Comparison of ENCODE assay signal across 8 cellular contexts in genomic region chr11:2902784-2903671, GRCh38. TPM values are rescaled to one million over a fixed set of nuclear protein-coding genes. Genes with fewer than 3 reads are reported as not detected.
DNase-seq lines count a peak whose midpoint lies in the region; ATAC-seq and TF ChIP-seq lines count a peak whose summit lies in the region.

No MANE protein-coding gene starts in this region.

- peaks cover 5% of the 10 kb centered on the region for H3K36me3 Mint-ChIP-seq in CD4-positive, alpha-beta T cell (ENCODE audit: low read depth)
- H3K36me3 Mint-ChIP-seq in natural killer cell treated with Interleukin-12 subunit alpha and Interleukin-12 subunit beta and Interleukin-15 and Interleukin-18, amount 100 ng/mL, for 72 hours, result no peaks in the 10 kb centered on the region

- CTCF ChIA-PET in CD4-positive, alpha-beta T cell (lab: Charles Lee), result interaction anchor here (1.2 to 3.0 kb wide), 3 partner anchors 11 to 26 kb away, joined by 3 to 13 read pairs (median 7); partner anchors contain the start of gene PHLDA2

- no peak for ATAC-seq in CD4-positive, alpha-beta T cell (ENCODE audit: poor library complexity)
- ATAC-seq in natural killer cell treated with Interleukin-12 subunit alpha and Interleukin-12 subunit beta and Interleukin-15 and Interleukin-18, amount 100 ng/mL, for 72 hours, result no peak

- no peaks in the 10 kb centered on the region for H3K9me3 ChIP-seq in CD4-positive, alpha-beta T cell (ENCODE audit: control insufficient read depth, low read length)
- H3K9me3 ChIP-seq in HUES48 (ENCODE audit: control insufficient read depth, insufficient read depth, low read length), result no peaks in the 10 kb centered on the region
- no peaks in the 10 kb centered on the region for H3K9me3 ChIP-seq in colonic mucosa

- H3K4me3 Mint-ChIP-seq in CD4-positive, alpha-beta T cell, result peak overlapping the region; percentile 79
- H3K4me3 Mint-ChIP-seq in natural killer cell treated with Interleukin-12 subunit alpha and Interleukin-12 subunit beta and Interleukin-15 and Interleukin-18, amount 100 ng/mL, for 72 hours, result peak overlapping the region; percentile 69

- intact Hi-C loops in CD4-positive, alpha-beta T cell (cut with DNase I, micrococcal nuclease), result loop anchor here in 1 of 2 experiments (2.0 to 5.0 kb wide), 3 partner anchors 16 to 154 kb away; partner anchors contain the start of genes CARS1 and NAP1L4
- intact Hi-C loops in colonic mucosa (cut with DNase I), result no loop called here

- peaks cover 45% of the 10 kb centered on the region for H3K4me1 Mint-ChIP-seq in CD4-positive, alpha-beta T cell (ENCODE audit: low read depth)
- peaks cover 41% of the 10 kb centered on the region in 2 donors for H3K4me1 Mint-ChIP-seq in natural killer cell treated with Interleukin-12 subunit alpha and Interleukin-12 subunit beta and Interleukin-15 and Interleukin-18, amount 100 ng/mL, for 72 hours (ENCODE audit: low read depth in 2 of 2)

- H3K9ac ChIP-seq in HUES48 (ENCODE audit: low read depth, low read length) (no peak overlapping the region), colonic mucosa (ENCODE audit: low read depth in 2 of 2, low read length in 2 of 2) (peak overlapping the region; percentile 94 to 98)

- H3K27me3 Mint-ChIP-seq in CD4-positive, alpha-beta T cell, result no peaks in the 10 kb centered on the region
- no peaks in the 10 kb centered on the region for H3K27me3 Mint-ChIP-seq in natural killer cell treated with Interleukin-12 subunit alpha and Interleukin-12 subunit beta and Interleukin-15 and Interleukin-18, amount 100 ng/mL, for 72 hours

- no peaks in the 10 kb centered on the region for H3K9me3 Mint-ChIP-seq in CD4-positive, alpha-beta T cell
- H3K9me3 Mint-ChIP-seq in natural killer cell treated with Interleukin-12 subunit alpha and Interleukin-12 subunit beta and Interleukin-15 and Interleukin-18, amount 100 ng/mL, for 72 hours, result no peaks in the 10 kb centered on the region

- H3K36me3 ChIP-seq in HUES48 (ENCODE audit: control insufficient read depth, insufficient read depth, low read length), result no peaks in the 10 kb centered on the region
- no peaks in the 10 kb centered on the region for H3K36me3 ChIP-seq in colonic mucosa

- no peak for DNase-seq in CD4-positive, alpha-beta T cell
- DNase-seq in colonic mucosa, result peak; percentile 77
- no peak for DNase-seq in natural killer cell treated with Interleukin-12 subunit alpha and Interleukin-12 subunit beta and Interleukin-15 and Interleukin-18, amount 100 ng/mL, for 72 hours (ENCODE audit: low spot score)
- no peak for DNase-seq in dedifferentiated amniotic fluid mesenchymal stem cell (ENCODE audit: extremely low spot score)
- no peak for DNase-seq in activated CD8-positive, alpha-beta memory T cell treated with anti-CD3 and anti-CD28 coated beads, Interleukin-2, amount 50 U/mL, for 48 hours
- DNase-seq in effector CD4-positive, alpha-beta T cell, result no peak
- no peak for DNase-seq in NCI-H2227 (lab: John Stamatoyannopoulos, UW; ENCODE audit: unreplicated experiment)

- POLR2A ChIA-PET in CD4-positive, alpha-beta T cell (lab: Charles Lee), result interaction anchor here (0.8 to 3.2 kb wide), 4 partner anchors 11 to 370 kb away, joined by 3 to 18 read pairs (median 4); partner anchors contain the start of gene CDKN1C

- TF ChIP-seq CTCF in CD4-positive, alpha-beta T cell (IDR thresholded peaks at IDR 0.05), result no peak
- no peak for TF ChIP-seq CTCF in colonic mucosa (IDR thresholded peaks at IDR 0.05)

- H3K4me3 ChIP-seq in HUES48 (ENCODE audit: low read depth, low read length), result peak overlapping the region; percentile 66; the same call in 1 of the 2 replicates
- H3K4me3 ChIP-seq in colonic mucosa, result peak overlapping the region; percentile 78

- H3K27me3 ChIP-seq in CD4-positive, alpha-beta T cell (ENCODE audit: control insufficient read depth, insufficient read depth, low read length), result no peaks in the 10 kb centered on the region
- peaks cover 15% of the 10 kb centered on the region for H3K27me3 ChIP-seq in HUES48 (ENCODE audit: control insufficient read depth, insufficient read depth, low read length)
- no peaks in the 10 kb centered on the region for H3K27me3 ChIP-seq in colonic mucosa

- peaks cover 13% of the 10 kb centered on the region for H3K4me1 ChIP-seq in HUES48 (ENCODE audit: control insufficient read depth, insufficient read depth, low read length)
- H3K4me1 ChIP-seq in colonic mucosa, result peaks cover 13% of the 10 kb centered on the region

- no peak overlapping the region for H3K27ac ChIP-seq in CD4-positive, alpha-beta T cell (ENCODE audit: low read depth, low read length)
- peak overlapping the region; percentile 22 for H3K27ac ChIP-seq in HUES48 (ENCODE audit: low read depth, low read length)
- peak overlapping the region; percentile 94 for H3K27ac ChIP-seq in colonic mucosa

- peak overlapping the region; percentile 44 for H3K27ac Mint-ChIP-seq in CD4-positive, alpha-beta T cell
- H3K27ac Mint-ChIP-seq in natural killer cell treated with Interleukin-12 subunit alpha and Interleukin-12 subunit beta and Interleukin-15 and Interleukin-18, amount 100 ng/mL, for 72 hours, result peak overlapping the region; percentile 9 to 68

RNA-seq across cellular contexts. Expression of gene CDKN1C, which starts 17.5 kb away (rescaled TPM):
- total RNA-seq in CD4-positive, alpha-beta T cell, result 1 to 10 TPM; 1.9 to 2.5 TPM
- total RNA-seq in colonic mucosa, result 10 to 100 TPM; 10.9 to 18.2 TPM
- 1 to 10 TPM; 1.2 to 2.0 TPM for total RNA-seq in natural killer cell treated with Interleukin-12 subunit alpha and Interleukin-12 subunit beta and Interleukin-15 and Interleukin-18, amount 100 ng/mL, for 72 hours

RNA-seq across cellular contexts. Expression of gene PHLDA2, which starts 26.2 kb away (rescaled TPM):
- total RNA-seq in CD4-positive, alpha-beta T cell, result 1 to 10 TPM; 1.1 to 1.3 TPM
- total RNA-seq in colonic mucosa, result 10 to 100 TPM; 31.6 to 41.6 TPM
- total RNA-seq in natural killer cell treated with Interleukin-12 subunit alpha and Interleukin-12 subunit beta and Interleukin-15 and Interleukin-18, amount 100 ng/mL, for 72 hours, result 1 to 10 TPM; 3.0 to 4.5 TPM

Comparison
In these comparisons a context has a peak if more than half of its experiments do, and no peak if none do; other contexts are left out.
1. RNA of gene PHLDA2, which starts 26.2 kb away (total RNA-seq): 31.6 to 41.6 TPM in colonic mucosa; 3.0 to 4.5 TPM in natural killer cell treated with Interleukin-12 subunit alpha and Interleukin-12 subunit beta and Interleukin-15 and Interleukin-18, amount 100 ng/mL, for 72 hours and 1.1 to 1.3 TPM in CD4-positive, alpha-beta T cell; every median in the first group is over 4 times any median in the second.